Comparison of ENCODE assay signal across 19 cellular contexts in the genomic region with DNA sequence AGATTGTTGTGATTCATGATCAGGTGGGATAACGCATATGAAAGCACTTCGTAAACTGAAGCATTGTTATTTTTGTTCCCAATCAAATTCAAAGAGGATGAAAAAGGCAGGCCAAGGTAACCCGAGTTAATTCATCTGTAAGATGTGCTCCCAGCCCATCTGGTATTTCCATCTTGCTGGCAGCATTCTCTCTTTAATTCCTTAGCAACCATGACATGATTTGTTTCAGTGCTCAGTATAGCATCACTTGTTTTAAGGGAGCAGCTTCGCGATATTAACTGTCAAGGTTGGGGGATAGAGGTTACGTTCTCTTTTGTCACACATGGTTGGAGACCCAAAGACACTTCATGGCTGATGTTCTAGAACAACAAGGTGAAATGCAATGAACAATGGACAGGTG. TPM values are rescaled to one million over a fixed set of nuclear protein-coding genes. Genes with fewer than 3 reads are reported as not detected.
A peak's percentile ranks its signal among the peaks of the same experiment; 100 is the strongest.
DNase-seq lines count a peak whose midpoint lies in the region; ATAC-seq and TF ChIP-seq lines count a peak whose summit lies in the region.
"Had no signal": no experiment of that assay in that cellular context is flagged by ENCODE, and none has a peak within 500 bp of the region (broad histone marks: within the 10 kb centered on the region; RNA-seq: fewer than 3 reads in every experiment).

No MANE protein-coding gene starts in this region.

- H3K9me3 ChIP-seq in cardiac muscle cell (ENCODE audit: low read depth): no peaks in the 10 kb centered on the region
- H3K9me3 ChIP-seq in gastroesophageal sphincter: no peaks in the 10 kb centered on the region
- H3K9me3 ChIP-seq: BE2C had no signal

- H3K27ac ChIP-seq in cardiac muscle cell (peak overlapping the region; percentile 63), gastroesophageal sphincter (peak overlapping the region; percentile 87 to 97 (median 92))
- H3K27ac ChIP-seq: RWPE1 had no signal

- no peak for DNase-seq in cardiac muscle cell (ENCODE audit: low read depth in 1 of 2, low spot score in 1 of 2)
- DNase-seq in left ventricle myocardium superior: no peak
- DNase-seq in putamen (ENCODE audit: low spot score): peak; percentile 18
- no peak for DNase-seq in stimulated activated naive CD8-positive, alpha-beta T cell treated with anti-CD3 and anti-CD28 coated beads, Interleukin-15, amount 100 ng/mL, for 72 hours
- DNase-seq in pons (ENCODE audit: low spot score): no peak
- no peak for DNase-seq in NCI-H187 treated with DMSO at 0.1 percent for 48 hours (lab: John Stamatoyannopoulos, UW)
- DNase-seq: 8988T; BE2C; CD4-positive, alpha-beta T cell; H9; NCI-H1105; NCI-H1694; NCI-H2107; NCI-H748 treated with DMSO at 0.1 percent for 48 hours had no signal

- H3K4me1 ChIP-seq in cardiac muscle cell (ENCODE audit: low read depth) (peaks cover 41% of the 10 kb centered on the region), gastroesophageal sphincter (peaks cover 9 to 71% (median 11%) of the 10 kb centered on the region in 3 donors)
- H3K4me1 ChIP-seq: BE2C had no signal

- WGBS in gastroesophageal sphincter (ENCODE audit: low coverage in 1 of 2), 2 donors: 27 to 52% methylated on average over 6 of the region's 6 CpGs

- TF ChIP-seq CTCF in cardiac muscle cell (IDR thresholded peaks at IDR 0.05; ENCODE audit: low read depth, low read length) (no peak), gastroesophageal sphincter (IDR thresholded peaks at IDR 0.05) (no peak)

- no peaks in the 10 kb centered on the region for H3K36me3 ChIP-seq in cardiac muscle cell
- no peaks in the 10 kb centered on the region for H3K36me3 ChIP-seq in gastroesophageal sphincter
- H3K36me3 ChIP-seq: BE2C had no signal

- H3K4me1 Mint-ChIP-seq in stimulated activated naive CD8-positive, alpha-beta T cell treated with anti-CD3 and anti-CD28 coated beads, Interleukin-15, amount 100 ng/mL, for 72 hours: peaks cover 7% of the 10 kb centered on the region

- H3K27me3 ChIP-seq in cardiac muscle cell (no peaks in the 10 kb centered on the region), gastroesophageal sphincter (no peaks in the 10 kb centered on the region)
- H3K27me3 ChIP-seq: BE2C had no signal

- TF ChIP-seq EP300 in gastroesophageal sphincter (IDR thresholded peaks at IDR 0.05): no peak

- no peak overlapping the region for H3K4me3 Mint-ChIP-seq in stimulated activated naive CD8-positive, alpha-beta T cell treated with anti-CD3 and anti-CD28 coated beads, Interleukin-15, amount 100 ng/mL, for 72 hours
- H3K4me3 Mint-ChIP-seq: CD4-positive, alpha-beta T cell; H9 had no signal

- intact Hi-C loops in left ventricle myocardium superior (cut with micrococcal nuclease): no loop called here

- no peak overlapping the region for H3K4me3 ChIP-seq in cardiac muscle cell
- H3K4me3 ChIP-seq in gastroesophageal sphincter: no peak overlapping the region

- TF ChIP-seq POLR2A in gastroesophageal sphincter (IDR thresholded peaks at IDR 0.05): no peak

- H3K9me3 Mint-ChIP-seq in stimulated activated naive CD8-positive, alpha-beta T cell treated with anti-CD3 and anti-CD28 coated beads, Interleukin-15, amount 100 ng/mL, for 72 hours: no peaks in the 10 kb centered on the region
- H3K9me3 Mint-ChIP-seq: CD4-positive, alpha-beta T cell; H9 had no signal

- no peaks in the 10 kb centered on the region for H3K27me3 Mint-ChIP-seq in stimulated activated naive CD8-positive, alpha-beta T cell treated with anti-CD3 and anti-CD28 coated beads, Interleukin-15, amount 100 ng/mL, for 72 hours

- no peak for ATAC-seq in left ventricle myocardium superior
- no peak for ATAC-seq in gastroesophageal sphincter
- no peak for ATAC-seq in stimulated activated naive CD8-positive, alpha-beta T cell treated with anti-CD3 and anti-CD28 coated beads, Interleukin-15, amount 100 ng/mL, for 72 hours
- no peak for ATAC-seq in HG03457 (IDR thresholded peaks at IDR 0.05; ENCODE audit: unreplicated experiment)

- H3K27ac Mint-ChIP-seq in stimulated activated naive CD8-positive, alpha-beta T cell treated with anti-CD3 and anti-CD28 coated beads, Interleukin-15, amount 100 ng/mL, for 72 hours: no peak overlapping the region
- H3K27ac Mint-ChIP-seq: CD4-positive, alpha-beta T cell; H9 had no signal

RNA-seq across cellular contexts. Expression of a gene that starts 6.4 kb away (rescaled TPM):
- 26.6 and 45.6 TPM in 2 replicates for total RNA-seq in cardiac muscle cell
- polyA plus RNA-seq in cardiac muscle cell: 87.3 and 88.0 TPM in 2 replicates
- 6.2 TPM for total RNA-seq in left ventricle myocardium superior
- total RNA-seq in gastroesophageal sphincter: 10 to 100 TPM; 53.7 to 85.1 (median 63.8) TPM

RNA-seq across cellular contexts. Expression of a gene that starts 53.3 kb away (rescaled TPM):
- total RNA-seq in cardiac muscle cell: not detected in 2 replicates
- polyA plus RNA-seq in cardiac muscle cell: not detected in 2 replicates
- total RNA-seq in left ventricle myocardium superior: not detected
- total RNA-seq in gastroesophageal sphincter: not detected
- total RNA-seq: CD4-positive, alpha-beta T cell; H9; LHCN-M2; NCI-H460 had no signal
